In genomic region chr1:10761503-10762152, GRCh38 we compare ENCODE assay signal across 16 cellular contexts. TPM values are rescaled to one million over a fixed set of nuclear protein-coding genes. Genes with fewer than 3 reads are reported as not detected.
DNase-seq lines count a peak whose midpoint lies in the region; ATAC-seq, FAIRE-seq and TF ChIP-seq lines count a peak whose summit lies in the region.
"Had no signal": no experiment of that assay in that cellular context is flagged by ENCODE, and none has a peak within 500 bp of the region (broad histone marks: within the 10 kb centered on the region; RNA-seq: fewer than 3 reads in every experiment).

No MANE protein-coding gene starts in this region.

- peak; percentile 5 to 44 (median 16) for ATAC-seq in right lobe of liver
- ATAC-seq in SK-N-SH treated with all-trans-retinoic acid at 6 μM for 48 hours = no peak
- ATAC-seq: K562; stimulated activated effector memory CD8-positive, alpha-beta T cell treated with anti-CD3 and anti-CD28 coated beads, Interleukin-12 subunit alpha, Interleukin-12 subunit beta, amount 100 ng/mL, for 72 hours had no signal

- WGBS in HUES64 = 90% methylated on average over 23 of the region's 23 CpGs
- 53% methylated on average over 16 of the region's 23 CpGs for WGBS in right lobe of liver (ENCODE audit: insufficient coverage, low coverage, low lambda C conversion rate, missing lambda C conversion rate)
- WGBS in small intestine, 3 donors = 14 to 44% (median 29%) methylated on average over 21 to 23 of the region's 23 CpGs

- DNase-seq in colonic mucosa = peak; percentile 71
- DNase-seq in right lobe of liver = no peak
- peak; percentile 68 for DNase-seq in small intestine
- DNase-seq in NCI-H82 (lab: John Stamatoyannopoulos, UW) = no peak
- DNase-seq in GM12892 (ENCODE audit: insufficient read length) = no peak
- DNase-seq in activated gamma-delta T cell treated with Interleukin-2 at 50 U/mL for 16 hours = no peak
- DNase-seq: activated CD4-positive, alpha-beta T cell treated with anti-CD3 and anti-CD28 coated beads, Interleukin-2, amount 50 U/mL, for 4 hours; activated gamma-delta T cell; GF-D8; islet precursor cell; NCI-H2029 treated with DMSO at 0.1 percent for 48 hours; stimulated activated CD4-positive, alpha-beta T cell treated with anti-CD3 and anti-CD28 coated beads, Interleukin-1b, Interleukin-23, amount 100 ng/mL, for 48 hours had no signal

- H3K9ac ChIP-seq in HUES64 (ENCODE audit: low read depth, low read length) (peak overlapping the region; percentile 23; the same call in 1 of the 2 replicates), colonic mucosa (ENCODE audit: low read depth in 2 of 2, low read length in 2 of 2) (peak overlapping the region; percentile 58 to 95)

- intact Hi-C loops in colonic mucosa (cut with DNase I) (no loop called here), right lobe of liver (cut with DNase I) (no loop called here)

- TF ChIP-seq CTCF in colonic mucosa (IDR thresholded peaks at IDR 0.05) = no peak
- TF ChIP-seq CTCF in right lobe of liver (IDR thresholded peaks at IDR 0.05) = no peak

- no peaks in the 10 kb centered on the region for H3K9me3 ChIP-seq in HUES64 (ENCODE audit: insufficient read depth, low read depth, low read length)
- H3K9me3 ChIP-seq in colonic mucosa = no peaks in the 10 kb centered on the region
- no peaks in the 10 kb centered on the region for H3K9me3 ChIP-seq in right lobe of liver
- no peaks in the 10 kb centered on the region for H3K9me3 ChIP-seq in small intestine (ENCODE audit: control insufficient read depth, low read depth)

- no peak overlapping the region for H3K4me3 ChIP-seq in HUES64 (ENCODE audit: low read length)
- H3K4me3 ChIP-seq in colonic mucosa = no peak overlapping the region
- no peak overlapping the region for H3K4me3 ChIP-seq in right lobe of liver
- H3K4me3 ChIP-seq in small intestine (ENCODE audit: low read depth in 1 of 2, low read length in 2 of 2) = no peak overlapping the region
- H3K4me3 ChIP-seq: K562 had no signal

- TF ChIP-seq POLR2A in right lobe of liver (IDR thresholded peaks at IDR 0.05) (no peak), GM12892 (IDR thresholded peaks at IDR 0.05; ENCODE audit: low read depth, low read length) (no peak)

- no peak for FAIRE-seq in small intestine (lab: Jason Lieb, UNC)
- no peak for FAIRE-seq in GM12892 (lab: Jason Lieb, UNC)
- FAIRE-seq: K562 had no signal

- H3K4me1 ChIP-seq in HUES64 (ENCODE audit: insufficient read depth, low read length) (peaks cover 5% of the 10 kb centered on the region; the same call in 1 of the 2 replicates), colonic mucosa (peaks cover 29% of the 10 kb centered on the region), right lobe of liver (peaks cover 0 to 19% (median 8%) of the 10 kb centered on the region in 4 donors), small intestine (ENCODE audit: control insufficient read depth in 2 of 2, insufficient read depth in 1 of 2, low read depth in 1 of 2, low read length in 1 of 2) (peaks cover 7 to 26% of the 10 kb centered on the region in 2 donors)

- H3K27me3 ChIP-seq in HUES64 (ENCODE audit: insufficient read depth, low read length) = no peaks in the 10 kb centered on the region
- no peaks in the 10 kb centered on the region for H3K27me3 ChIP-seq in colonic mucosa
- no peaks in the 10 kb centered on the region for H3K27me3 ChIP-seq in right lobe of liver
- no peaks in the 10 kb centered on the region for H3K27me3 ChIP-seq in small intestine (ENCODE audit: control insufficient read depth in 2 of 2, insufficient read depth in 2 of 2, low read length in 2 of 2)

- no peak overlapping the region; the same call in 1 of the 2 replicates for H3K27ac ChIP-seq in HUES64 (ENCODE audit: low read depth, low read length)
- peak overlapping the region; percentile 89 for H3K27ac ChIP-seq in colonic mucosa
- H3K27ac ChIP-seq in right lobe of liver = no peak overlapping the region
- H3K27ac ChIP-seq in small intestine (ENCODE audit: low read depth in 1 of 2, low read length in 1 of 2) = peak overlapping the region; percentile 94

- no peaks in the 10 kb centered on the region for H3K36me3 ChIP-seq in HUES64 (ENCODE audit: insufficient read depth, low read length)
- H3K36me3 ChIP-seq in colonic mucosa = no peaks in the 10 kb centered on the region
- no peaks in the 10 kb centered on the region for H3K36me3 ChIP-seq in right lobe of liver
- H3K36me3 ChIP-seq in small intestine (ENCODE audit: control insufficient read depth in 2 of 2, insufficient read depth in 2 of 2, low read length in 2 of 2) = no peaks in the 10 kb centered on the region

TF ChIP-seq in SK-N-SH treated with all-trans-retinoic acid at 6 μM for 48 hours, 23 proteins besides CTCF, POLR2A, EP300 and RAD21:
- TF ChIP-seq OSR1 (CRISPR knock-in tag; IDR thresholded peaks at IDR 0.05) (no peak), ZNF70 (CRISPR knock-in tag; IDR thresholded peaks at IDR 0.05) (no peak), ZNF8 (CRISPR knock-in tag; IDR thresholded peaks at IDR 0.05) (no peak), BACH2 (CRISPR knock-in tag; IDR thresholded peaks at IDR 0.05; ENCODE audit: borderline replicate concordance) (no peak), TCF4 (CRISPR knock-in tag; IDR thresholded peaks at IDR 0.05; ENCODE audit: borderline replicate concordance) (no peak), CREB5 (CRISPR knock-in tag; IDR thresholded peaks at IDR 0.05; ENCODE audit: low read depth) (no peak)
- TF ChIP-seq, protein P1, sequence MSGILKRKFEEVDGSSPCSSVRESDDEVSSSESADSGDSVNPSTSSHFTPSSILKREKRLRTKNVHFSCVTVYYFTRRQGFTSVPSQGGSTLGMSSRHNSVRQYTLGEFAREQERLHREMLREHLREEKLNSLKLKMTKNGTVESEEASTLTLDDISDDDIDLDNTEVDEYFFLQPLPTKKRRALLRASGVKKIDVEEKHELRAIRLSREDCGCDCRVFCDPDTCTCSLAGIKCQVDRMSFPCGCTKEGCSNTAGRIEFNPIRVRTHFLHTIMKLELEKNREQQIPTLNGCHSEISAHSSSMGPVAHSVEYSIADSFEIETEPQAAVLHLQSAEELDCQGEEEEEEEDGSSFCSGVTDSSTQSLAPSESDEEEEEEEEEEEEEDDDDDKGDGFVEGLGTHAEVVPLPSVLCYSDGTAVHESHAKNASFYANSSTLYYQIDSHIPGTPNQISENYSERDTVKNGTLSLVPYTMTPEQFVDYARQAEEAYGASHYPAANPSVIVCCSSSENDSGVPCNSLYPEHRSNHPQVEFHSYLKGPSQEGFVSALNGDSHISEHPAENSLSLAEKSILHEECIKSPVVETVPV (CRISPR knock-in tag; IDR thresholded peaks at IDR 0.05) = no peak

RNA-seq across cellular contexts. Expression of gene CASZ1, which starts 34.8 kb away (rescaled TPM):
- polyA plus RNA-seq in HUES64 (2013, experiment 1 of 2) = 4.2 TPM
- polyA plus RNA-seq in HUES64 (2013, experiment 2 of 2) = 8.7 TPM
- 10 to 100 TPM; 45.0 to 56.0 TPM for total RNA-seq in colonic mucosa
- total RNA-seq in right lobe of liver = 10 to 100 TPM in 1 of 6 experiments, 1 to 10 TPM in 5; 3.1 to 10.1 (median 5.3) TPM
- polyA plus RNA-seq in small intestine = 10 to 100 TPM; 13.5 to 23.0 (median 15.4) TPM
- polyA plus RNA-seq in GM12892 (2012; ENCODE audit: missing spikeins) = 0.91 TPM

Comparison
In these comparisons a context has a peak if more than half of its experiments do, and no peak if none do; other contexts are left out.
1. H3K27ac ChIP-seq: peak in colonic mucosa (single experiment) and small intestine (2 of 2); none in HUES64 (single experiment) and right lobe of liver (0 of 3).
2. DNase-seq: peak in colonic mucosa (single experiment) and small intestine (single experiment); none in right lobe of liver (0 of 3), NCI-H82 (single experiment), GM12892 (single experiment) and activated gamma-delta T cell treated with Interleukin-2 at 50 U/mL for 16 hours (single experiment).
3. RNA of gene CASZ1, which starts 34.8 kb away (total RNA-seq): 45.0 to 56.0 TPM in colonic mucosa; 3.1 to 10.1 TPM in right lobe of liver; every median in the first group is over 4 times any median in the second.